In genomic region chr3:123693584-123693983, GRCh38 we compare ENCODE assay signal across 22 cellular contexts.
DNase-seq lines count a peak whose midpoint lies in the region; ATAC-seq and TF ChIP-seq lines count a peak whose summit lies in the region.
"Had no signal": no experiment of that assay in that cellular context is flagged by ENCODE, and none has a peak within 500 bp of the region (broad histone marks: within the 10 kb centered on the region; RNA-seq: fewer than 3 reads in every experiment).

No MANE protein-coding gene starts in this region.

- no peaks in the 10 kb centered on the region for H3K36me3 Mint-ChIP-seq in central memory CD8-positive, alpha-beta T cell (ENCODE audit: insufficient read depth)
- H3K36me3 Mint-ChIP-seq in naive thymus-derived CD4-positive, alpha-beta T cell: no peaks in the 10 kb centered on the region
- H3K36me3 Mint-ChIP-seq in activated T-helper 17 cell treated with anti-CD3 and anti-CD28 coated beads, Interleukin-2, amount 50 U/mL, for 72 hours (ENCODE audit: low read depth): no peaks in the 10 kb centered on the region
- H3K36me3 Mint-ChIP-seq: CD4-positive, CD25-positive, alpha-beta regulatory T cell; naive B cell had no signal

- H3K9me3 ChIP-seq in naive thymus-derived CD4-positive, alpha-beta T cell (ENCODE audit: control insufficient read depth in 2 of 3, low read length in 3 of 3): no peaks in the 10 kb centered on the region
- no peaks in the 10 kb centered on the region for H3K9me3 ChIP-seq in tibial artery
- H3K9me3 ChIP-seq: testis had no signal

- intact Hi-C loops in naive thymus-derived CD4-positive, alpha-beta T cell (cut with micrococcal nuclease): no loop called here
- intact Hi-C loops in tibial artery (cut with DNase I; ENCODE audit: low total_unique reads): no loop called here

- DNase-seq in SKM-1 treated with dmso at 0.1 percent for 144 hours (lab: John Stamatoyannopoulos, UW; ENCODE audit: unreplicated experiment) (peak; percentile 55), SKM-1 (lab: John Stamatoyannopoulos, UW; ENCODE audit: unreplicated experiment) (no peak), tibial artery (peak in 1 of 2 donors; percentile 59), hippocampal formation (lab: John Stamatoyannopoulos, UW) (no peak)
- DNase-seq in central memory CD8-positive, alpha-beta T cell (ENCODE audit: low spot score in 2 of 2): no peak
- DNase-seq in naive thymus-derived CD4-positive, alpha-beta T cell: no peak
- DNase-seq: amniotic stem cell; CD4-positive, CD25-positive, alpha-beta regulatory T cell; cortex of kidney; naive B cell; NCI-H187 treated with DMSO at 0.1 percent for 48 hours; NCI-H510A treated with DMSO at 0.1 percent for 48 hours; PC-3; retina; stimulated activated CD4-positive, alpha-beta T cell treated with anti-CD3 and anti-CD28 coated beads, Interleukin-2, amount 100 ng/mL, for 24 hours; testis; WERI-Rb-1 had no signal

- no peaks in the 10 kb centered on the region for H3K9me3 Mint-ChIP-seq in central memory CD8-positive, alpha-beta T cell
- no peaks in the 10 kb centered on the region for H3K9me3 Mint-ChIP-seq in naive thymus-derived CD4-positive, alpha-beta T cell
- no peaks in the 10 kb centered on the region for H3K9me3 Mint-ChIP-seq in activated T-helper 17 cell treated with anti-CD3 and anti-CD28 coated beads, Interleukin-2, amount 50 U/mL, for 72 hours
- H3K9me3 Mint-ChIP-seq: activated T-helper 1 cell treated with anti-CD3 and anti-CD28 coated beads, Interleukin-12 subunit alpha, Interleukin-12 subunit beta, Interleukin-2, Interleukin-4 antibody, amounts not matched to agents 30 ng/mL and 10 ng/mL and 1 ng/mL, durations not matched to agents 14 hours and 24 hours and 36 hours; CD4-positive, CD25-positive, alpha-beta regulatory T cell had no signal

- peak; percentile 29 for ATAC-seq in central memory CD8-positive, alpha-beta T cell (replicated peaks; ENCODE audit: extremely low read depth, poor library complexity, severe bottlenecking)
- peak; percentile 40 for ATAC-seq in naive thymus-derived CD4-positive, alpha-beta T cell
- ATAC-seq in activated T-helper 17 cell treated with anti-CD3 and anti-CD28 coated beads, Interleukin-2, amount 50 U/mL, for 72 hours (replicated peaks): no peak
- ATAC-seq in HG03097 (IDR thresholded peaks at IDR 0.05; ENCODE audit: low FRiP score, unreplicated experiment): no peak
- ATAC-seq: esophagus mucosa, PC-3 had no signal

- TF ChIP-seq CTCF in tibial artery (IDR thresholded peaks at IDR 0.05): no peak

- no peak overlapping the region for H3K4me3 ChIP-seq in naive thymus-derived CD4-positive, alpha-beta T cell (ENCODE audit: low read length)
- peak overlapping the region in 1 of 2 donors; percentile 92 for H3K4me3 ChIP-seq in tibial artery
- H3K4me3 ChIP-seq: SK-N-MC, testis had no signal

- H3K27me3 Mint-ChIP-seq in central memory CD8-positive, alpha-beta T cell: peaks cover 17% of the 10 kb centered on the region
- H3K27me3 Mint-ChIP-seq in naive thymus-derived CD4-positive, alpha-beta T cell: peaks cover 0 to 11% (median 0%) of the 10 kb centered on the region in 5 donors
- H3K27me3 Mint-ChIP-seq in activated T-helper 17 cell treated with anti-CD3 and anti-CD28 coated beads, Interleukin-2, amount 50 U/mL, for 72 hours: peaks cover 10% of the 10 kb centered on the region
- H3K27me3 Mint-ChIP-seq: naive B cell had no signal

- no peaks in the 10 kb centered on the region for H3K4me1 ChIP-seq in naive thymus-derived CD4-positive, alpha-beta T cell (ENCODE audit: control insufficient read depth in 2 of 2, insufficient read depth in 2 of 2, low read length in 2 of 2)
- H3K4me1 ChIP-seq in tibial artery: peaks cover 7 to 83% (median 77%) of the 10 kb centered on the region in 4 donors

- no peaks in the 10 kb centered on the region for H3K27me3 ChIP-seq in naive thymus-derived CD4-positive, alpha-beta T cell (ENCODE audit: control insufficient read depth in 2 of 2, insufficient read depth in 2 of 2, low read length in 2 of 2)
- H3K27me3 ChIP-seq in tibial artery: no peaks in the 10 kb centered on the region
- H3K27me3 ChIP-seq: testis had no signal

- no peak overlapping the region for H3K27ac Mint-ChIP-seq in central memory CD8-positive, alpha-beta T cell (ENCODE audit: low read depth)
- no peak overlapping the region for H3K27ac Mint-ChIP-seq in naive thymus-derived CD4-positive, alpha-beta T cell
- H3K27ac Mint-ChIP-seq in activated T-helper 17 cell treated with anti-CD3 and anti-CD28 coated beads, Interleukin-2, amount 50 U/mL, for 72 hours: no peak overlapping the region
- H3K27ac Mint-ChIP-seq: activated T-helper 1 cell treated with anti-CD3 and anti-CD28 coated beads, Interleukin-12 subunit alpha, Interleukin-12 subunit beta, Interleukin-2, Interleukin-4 antibody, amounts not matched to agents 30 ng/mL and 10 ng/mL and 1 ng/mL, durations not matched to agents 14 hours and 24 hours and 36 hours; CD4-positive, CD25-positive, alpha-beta regulatory T cell had no signal

- no peaks in the 10 kb centered on the region for H3K4me1 Mint-ChIP-seq in central memory CD8-positive, alpha-beta T cell
- H3K4me1 Mint-ChIP-seq in naive thymus-derived CD4-positive, alpha-beta T cell: peaks cover 0 to 2% (median 0%) of the 10 kb centered on the region in 7 donors
- no peaks in the 10 kb centered on the region for H3K4me1 Mint-ChIP-seq in activated T-helper 17 cell treated with anti-CD3 and anti-CD28 coated beads, Interleukin-2, amount 50 U/mL, for 72 hours
- H3K4me1 Mint-ChIP-seq: CD4-positive, CD25-positive, alpha-beta regulatory T cell had no signal

- CTCF ChIA-PET in naive thymus-derived CD4-positive, alpha-beta T cell (lab: Charles Lee): no interaction called here

- POLR2A ChIA-PET in naive thymus-derived CD4-positive, alpha-beta T cell (lab: Charles Lee): no interaction called here

- no peaks in the 10 kb centered on the region for H3K36me3 ChIP-seq in naive thymus-derived CD4-positive, alpha-beta T cell (ENCODE audit: control insufficient read depth in 2 of 3, insufficient read depth in 3 of 3, low read length in 3 of 3)
- H3K36me3 ChIP-seq in tibial artery: peaks cover 50 to 57% (median 53%) of the 10 kb centered on the region in 3 donors
- H3K36me3 ChIP-seq: WERI-Rb-1 had no signal

- no peak overlapping the region for H3K4me3 Mint-ChIP-seq in central memory CD8-positive, alpha-beta T cell
- H3K4me3 Mint-ChIP-seq in naive thymus-derived CD4-positive, alpha-beta T cell: no peak overlapping the region
- H3K4me3 Mint-ChIP-seq in activated T-helper 17 cell treated with anti-CD3 and anti-CD28 coated beads, Interleukin-2, amount 50 U/mL, for 72 hours: no peak overlapping the region
- H3K4me3 Mint-ChIP-seq: activated T-helper 1 cell treated with anti-CD3 and anti-CD28 coated beads, Interleukin-12 subunit alpha, Interleukin-12 subunit beta, Interleukin-2, Interleukin-4 antibody, amounts not matched to agents 30 ng/mL and 10 ng/mL and 1 ng/mL, durations not matched to agents 14 hours and 24 hours and 36 hours; CD4-positive, CD25-positive, alpha-beta regulatory T cell had no signal

- no peak overlapping the region for H3K27ac ChIP-seq in naive thymus-derived CD4-positive, alpha-beta T cell (ENCODE audit: low read depth, low read length)
- H3K27ac ChIP-seq in tibial artery: peak overlapping the region; percentile 91 to 94
- H3K27ac ChIP-seq: SK-N-MC, WERI-Rb-1 had no signal

Comparison
In these comparisons a context has a peak if more than half of its experiments do, and no peak if none do; other contexts are left out.
1. ATAC-seq: peak in central memory CD8-positive, alpha-beta T cell (single experiment) and naive thymus-derived CD4-positive, alpha-beta T cell (single experiment); none in activated T-helper 17 cell treated with anti-CD3 and anti-CD28 coated beads, Interleukin-2, amount 50 U/mL, for 72 hours (single experiment) and HG03097 (single experiment).